ENCODE assay signal across 8 cellular contexts in the genomic region with DNA sequence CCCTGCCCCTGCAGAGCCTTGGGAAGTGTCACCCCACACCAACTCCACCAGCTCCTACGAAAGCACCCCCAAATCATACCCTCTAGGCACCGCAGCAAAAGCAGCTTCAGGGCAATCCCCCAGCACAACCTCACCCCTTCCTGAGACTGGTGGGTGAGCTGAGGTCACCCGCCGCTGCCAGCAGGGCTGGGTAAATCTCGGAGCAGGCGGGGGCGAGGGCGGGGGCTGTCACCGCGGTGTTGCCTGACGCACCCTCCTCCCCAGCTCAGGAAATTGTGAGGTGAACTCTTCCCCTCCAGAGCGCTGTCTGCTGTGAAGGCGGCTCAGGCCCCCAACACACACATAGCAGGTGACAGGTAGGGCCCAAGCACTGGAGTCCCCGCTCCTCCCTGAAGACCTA. TPM values are rescaled to one million over a fixed set of nuclear protein-coding genes. Genes with fewer than 3 reads are reported as not detected.
DNase-seq lines count a peak whose midpoint lies in the region; ATAC-seq and TF ChIP-seq lines count a peak whose summit lies in the region.
"Had no signal": no experiment of that assay in that cellular context is flagged by ENCODE, and none has a peak within 500 bp of the region (broad histone marks: within the 10 kb centered on the region; RNA-seq: fewer than 3 reads in every experiment).

No MANE protein-coding gene starts in this region.

- H3K4me2 ChIP-seq in osteoblast (ENCODE audit: insufficient read depth, low read length): no peak overlapping the region
- no peak overlapping the region for H3K4me2 ChIP-seq in mammary epithelial cell (ENCODE audit: insufficient read depth, low read depth, low read length)

- peak overlapping the region; percentile 79 for H3K4me3 Mint-ChIP-seq in T-helper 1 cell treated with Interleukin-12 subunit alpha and Interleukin-12 subunit beta and Interleukin-4 antibody, amounts not matched to agents 30 μg/mL and 1 μg/mL, for 36 hours
- peak overlapping the region; percentile 70 for H3K4me3 Mint-ChIP-seq in activated T-helper 2 cell treated with anti-CD3 and anti-CD28 coated beads, Interferon-gamma antibody, Interleukin-2, Interleukin-4, amounts not matched to agents 10 μg/mL and 5 μg/mL and 100 μg/mL, durations not matched to agents 14 hours and 24 hours and 36 hours (ENCODE audit: low read depth)
- H3K4me3 Mint-ChIP-seq in stimulated activated naive CD8-positive, alpha-beta T cell treated with anti-CD3 and anti-CD28 coated beads, Interleukin-15, amount 100 ng/mL, for 72 hours: peak overlapping the region; percentile 82 to 84

- H3K4me1 ChIP-seq in osteoblast (ENCODE audit: insufficient read depth, low read length) (peaks cover 6% of the 10 kb centered on the region), mammary epithelial cell (ENCODE audit: insufficient read depth, low read length) (no peaks in the 10 kb centered on the region)

- intact Hi-C loops in activated T-helper 2 cell treated with anti-CD3 and anti-CD28 coated beads, Interferon-gamma antibody, Interleukin-2, Interleukin-4, amounts not matched to agents 10 μg/mL and 5 μg/mL and 100 μg/mL, durations not matched to agents 14 hours and 24 hours and 36 hours (cut with micrococcal nuclease): loop anchor here (1.0 kb wide), 4 partner anchors 8 to 31 kb away; no protein-coding TSS in a partner anchor
- intact Hi-C loops in mammary epithelial cell (cut with micrococcal nuclease): no loop called here

- CTCF ChIA-PET in mammary epithelial cell (lab: Charles Lee; ENCODE audit: low non-redundant PET): no interaction called here

- H3K27me3 ChIP-seq in osteoblast (ENCODE audit: insufficient read depth, low read length) (no peaks in the 10 kb centered on the region), mammary epithelial cell (ENCODE audit: insufficient read depth, low read length) (no peaks in the 10 kb centered on the region)
- H3K27me3 ChIP-seq: tibial nerve had no signal

- dilution Hi-C loops in mammary epithelial cell (cut with HindIII; ENCODE audit: low sequenced_read_pairs): no loop called here

- no peaks in the 10 kb centered on the region for H3K36me3 ChIP-seq in osteoblast (ENCODE audit: insufficient read depth, low read length)
- H3K36me3 ChIP-seq in mammary epithelial cell (ENCODE audit: insufficient read depth, low read length): no peaks in the 10 kb centered on the region
- H3K36me3 ChIP-seq: tibial nerve had no signal

- no peaks in the 10 kb centered on the region for H4K20me1 ChIP-seq in osteoblast (ENCODE audit: insufficient read depth, low read length)
- no peaks in the 10 kb centered on the region for H4K20me1 ChIP-seq in mammary epithelial cell (ENCODE audit: insufficient read depth, low read length)

- BruUV-seq in mammary epithelial cell (replicated peaks; lab: Mats Ljungman, UMichigan): no TSS peak

- H3K9me3 Mint-ChIP-seq in T-helper 1 cell treated with Interleukin-12 subunit alpha and Interleukin-12 subunit beta and Interleukin-4 antibody, amounts not matched to agents 30 μg/mL and 1 μg/mL, for 36 hours: no peaks in the 10 kb centered on the region
- H3K9me3 Mint-ChIP-seq in activated T-helper 2 cell treated with anti-CD3 and anti-CD28 coated beads, Interferon-gamma antibody, Interleukin-2, Interleukin-4, amounts not matched to agents 10 μg/mL and 5 μg/mL and 100 μg/mL, durations not matched to agents 14 hours and 24 hours and 36 hours: no peaks in the 10 kb centered on the region
- no peaks in the 10 kb centered on the region for H3K9me3 Mint-ChIP-seq in stimulated activated naive CD8-positive, alpha-beta T cell treated with anti-CD3 and anti-CD28 coated beads, Interleukin-15, amount 100 ng/mL, for 72 hours

- H2AFZ ChIP-seq in osteoblast (ENCODE audit: low read length) (no peak overlapping the region), mammary epithelial cell (ENCODE audit: low read depth, low read length) (no peak overlapping the region)

- peak overlapping the region; percentile 94 for H3K27ac Mint-ChIP-seq in T-helper 1 cell treated with Interleukin-12 subunit alpha and Interleukin-12 subunit beta and Interleukin-4 antibody, amounts not matched to agents 30 μg/mL and 1 μg/mL, for 36 hours
- H3K27ac Mint-ChIP-seq in activated T-helper 2 cell treated with anti-CD3 and anti-CD28 coated beads, Interferon-gamma antibody, Interleukin-2, Interleukin-4, amounts not matched to agents 10 μg/mL and 5 μg/mL and 100 μg/mL, durations not matched to agents 14 hours and 24 hours and 36 hours: peak overlapping the region; percentile 96
- H3K27ac Mint-ChIP-seq in stimulated activated naive CD8-positive, alpha-beta T cell treated with anti-CD3 and anti-CD28 coated beads, Interleukin-15, amount 100 ng/mL, for 72 hours: peak overlapping the region; percentile 85 to 98

- H3K4me1 Mint-ChIP-seq in T-helper 1 cell treated with Interleukin-12 subunit alpha and Interleukin-12 subunit beta and Interleukin-4 antibody, amounts not matched to agents 30 μg/mL and 1 μg/mL, for 36 hours (ENCODE audit: low read depth): peaks cover 72% of the 10 kb centered on the region
- H3K4me1 Mint-ChIP-seq in activated T-helper 2 cell treated with anti-CD3 and anti-CD28 coated beads, Interferon-gamma antibody, Interleukin-2, Interleukin-4, amounts not matched to agents 10 μg/mL and 5 μg/mL and 100 μg/mL, durations not matched to agents 14 hours and 24 hours and 36 hours (ENCODE audit: low read depth): peaks cover 54% of the 10 kb centered on the region
- peaks cover 77% of the 10 kb centered on the region for H3K4me1 Mint-ChIP-seq in stimulated activated naive CD8-positive, alpha-beta T cell treated with anti-CD3 and anti-CD28 coated beads, Interleukin-15, amount 100 ng/mL, for 72 hours

- H3K79me2 ChIP-seq in osteoblast (ENCODE audit: insufficient read depth, low read length): no peaks in the 10 kb centered on the region
- no peaks in the 10 kb centered on the region for H3K79me2 ChIP-seq in mammary epithelial cell (ENCODE audit: insufficient read depth, low read length)

- H3K9me3 ChIP-seq in osteoblast (ENCODE audit: low read depth, low read length) (no peaks in the 10 kb centered on the region), mammary epithelial cell (replicated peaks; ENCODE audit: insufficient read depth, low read length) (no peaks in the 10 kb centered on the region)
- H3K9me3 ChIP-seq: tibial nerve had no signal

- no peak overlapping the region for H3K9ac ChIP-seq in mammary epithelial cell (ENCODE audit: insufficient read depth, low read length)

- TF ChIP-seq CTCF in osteoblast (IDR thresholded peaks at IDR 0.05; ENCODE audit: extremely low read depth, low read depth, low read length) (no peak), mammary epithelial cell (conservative IDR thresholded peaks at IDR 0.05 in 1 of 2, IDR thresholded peaks at IDR 0.05 in 1 of 2; ENCODE audit: extremely low read depth in 1 of 2, insufficient read depth in 1 of 2, low read depth in 1 of 2, low read length in 2 of 2) (no peak)

- peak; percentile 86 for ATAC-seq in stimulated activated naive CD8-positive, alpha-beta T cell treated with anti-CD3 and anti-CD28 coated beads, Interleukin-15, amount 100 ng/mL, for 72 hours

- H3K27ac ChIP-seq in osteoblast (ENCODE audit: low read depth, low read length) (no peak overlapping the region), mammary epithelial cell (ENCODE audit: insufficient read depth, low read depth, low read length) (no peak overlapping the region)
- H3K27ac ChIP-seq: tibial nerve had no signal

- no peaks in the 10 kb centered on the region for H3K27me3 Mint-ChIP-seq in T-helper 1 cell treated with Interleukin-12 subunit alpha and Interleukin-12 subunit beta and Interleukin-4 antibody, amounts not matched to agents 30 μg/mL and 1 μg/mL, for 36 hours (ENCODE audit: low read depth)
- no peaks in the 10 kb centered on the region for H3K27me3 Mint-ChIP-seq in activated T-helper 2 cell treated with anti-CD3 and anti-CD28 coated beads, Interferon-gamma antibody, Interleukin-2, Interleukin-4, amounts not matched to agents 10 μg/mL and 5 μg/mL and 100 μg/mL, durations not matched to agents 14 hours and 24 hours and 36 hours (ENCODE audit: low read depth)
- H3K27me3 Mint-ChIP-seq in stimulated activated naive CD8-positive, alpha-beta T cell treated with anti-CD3 and anti-CD28 coated beads, Interleukin-15, amount 100 ng/mL, for 72 hours: no peaks in the 10 kb centered on the region

- WGBS in mammary epithelial cell (ENCODE audit: low coverage, missing lambda C conversion rate): 91% methylated on average over 7 of the region's 14 CpGs

- H3K36me3 Mint-ChIP-seq in T-helper 1 cell treated with Interleukin-12 subunit alpha and Interleukin-12 subunit beta and Interleukin-4 antibody, amounts not matched to agents 30 μg/mL and 1 μg/mL, for 36 hours (ENCODE audit: low read depth): peaks cover 34% of the 10 kb centered on the region
- H3K36me3 Mint-ChIP-seq in activated T-helper 2 cell treated with anti-CD3 and anti-CD28 coated beads, Interferon-gamma antibody, Interleukin-2, Interleukin-4, amounts not matched to agents 10 μg/mL and 5 μg/mL and 100 μg/mL, durations not matched to agents 14 hours and 24 hours and 36 hours (ENCODE audit: low read depth): peaks cover 23% of the 10 kb centered on the region

- peak; percentile 79 for DNase-seq in activated T-helper 2 cell treated with anti-CD3 and anti-CD28 coated beads, Interferon-gamma antibody, Interleukin-2, Interleukin-4, amounts not matched to agents 10 μg/mL and 5 μg/mL and 100 μg/mL, durations not matched to agents 14 hours and 24 hours and 36 hours (ENCODE audit: low spot score)
- DNase-seq in osteoblast (ENCODE audit: insufficient read length, low spot score, missing footprints): peak; percentile 13
- DNase-seq in stimulated activated naive CD8-positive, alpha-beta T cell treated with anti-CD3 and anti-CD28 coated beads, Interleukin-15, amount 100 ng/mL, for 72 hours: peak; percentile 83 to 97
- no peak for DNase-seq in mammary epithelial cell
- DNase-seq in NCI-H1417 treated with DMSO at 0.1 percent for 48 hours (lab: John Stamatoyannopoulos, UW): no peak
- no peak for DNase-seq in NCI-H748 (lab: John Stamatoyannopoulos, UW; ENCODE audit: unreplicated experiment)

- in situ Hi-C loops in mammary epithelial cell (cut with MboI; ENCODE audit: low sequenced_read_pairs in 2 of 2): no loop called here

- H3K4me3 ChIP-seq in osteoblast (ENCODE audit: insufficient read depth, low read length) (no peak overlapping the region), mammary epithelial cell (replicated peaks in 1 of 3; ENCODE audit: insufficient read depth in 1 of 3, low read depth in 2 of 3, low read length in 3 of 3) (no peak overlapping the region)
- H3K4me3 ChIP-seq: tibial nerve had no signal

RNA-seq across cellular contexts. Expression of a gene that starts 30.3 kb away (rescaled TPM):
- 564 and 570 TPM in 2 replicates for total RNA-seq in activated T-helper 2 cell treated with anti-CD3 and anti-CD28 coated beads, Interferon-gamma antibody, Interleukin-2, Interleukin-4, amounts not matched to agents 10 μg/mL and 5 μg/mL and 100 μg/mL, durations not matched to agents 14 hours and 24 hours and 36 hours
- total RNA-seq in osteoblast: 39.1 and 42.7 TPM in 2 replicates
- 10 to 100 TPM; 49.6 to 50.3 TPM for total RNA-seq in mammary epithelial cell
- 37.0 TPM for polyA plus RNA-seq in mammary epithelial cell
- polyA minus RNA-seq in mammary epithelial cell: 44.6 TPM

RNA-seq across cellular contexts. Expression of a gene that starts 46.2 kb away (rescaled TPM):
- 51.9 and 55.8 TPM in 2 replicates for total RNA-seq in activated T-helper 2 cell treated with anti-CD3 and anti-CD28 coated beads, Interferon-gamma antibody, Interleukin-2, Interleukin-4, amounts not matched to agents 10 μg/mL and 5 μg/mL and 100 μg/mL, durations not matched to agents 14 hours and 24 hours and 36 hours
- total RNA-seq in osteoblast: 19.2 and 20.3 TPM in 2 replicates
- total RNA-seq in mammary epithelial cell: 1 to 10 TPM in 1 of 2 donors, not detected in 1; 2.8 TPM
- polyA plus RNA-seq in mammary epithelial cell: not detected
- polyA minus RNA-seq in mammary epithelial cell: not detected

Comparison
In these comparisons a context has a peak if more than half of its experiments do, and no peak if none do; other contexts are left out.
1. DNase-seq: peak in activated T-helper 2 cell treated with anti-CD3 and anti-CD28 coated beads, Interferon-gamma antibody, Interleukin-2, Interleukin-4, amounts not matched to agents 10 μg/mL and 5 μg/mL and 100 μg/mL, durations not matched to agents 14 hours and 24 hours and 36 hours (single experiment), osteoblast (single experiment) and stimulated activated naive CD8-positive, alpha-beta T cell treated with anti-CD3 and anti-CD28 coated beads, Interleukin-15, amount 100 ng/mL, for 72 hours (2 of 2); none in mammary epithelial cell (single experiment), NCI-H1417 treated with DMSO at 0.1 percent for 48 hours (single experiment) and NCI-H748 (single experiment).
2. RNA of a gene that starts 30.3 kb away (total RNA-seq): 564 to 570 TPM in activated T-helper 2 cell treated with anti-CD3 and anti-CD28 coated beads, Interferon-gamma antibody, Interleukin-2, Interleukin-4, amounts not matched to agents 10 μg/mL and 5 μg/mL and 100 μg/mL, durations not matched to agents 14 hours and 24 hours and 36 hours; 49.6 to 50.3 TPM in mammary epithelial cell and 39.1 to 42.7 TPM in osteoblast; every median in the first group is over 10 times any median in the second.
3. Peak in every context shown above with its lines, with median percentiles within 50 percentile points of each other: H3K27ac Mint-ChIP-seq and H3K4me3 Mint-ChIP-seq.